ENCODE assay signal across 32 cellular contexts in the genomic region with DNA sequence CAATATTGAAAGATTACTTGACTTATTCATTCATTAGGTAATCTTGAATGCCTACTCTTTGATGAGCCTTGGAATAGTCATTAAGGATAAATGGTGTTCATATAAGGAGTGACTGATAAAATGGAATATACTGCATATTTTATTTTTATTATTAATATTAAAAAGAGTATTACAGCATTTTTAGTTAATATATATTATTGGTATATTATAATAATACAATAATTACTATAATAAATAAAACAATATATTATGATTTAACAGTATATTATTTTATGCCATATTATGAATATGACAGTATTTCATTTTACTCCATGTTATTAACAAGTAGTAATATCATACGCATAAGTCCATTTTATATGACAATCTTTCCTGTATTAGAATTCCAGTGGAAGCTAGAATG.
"Had no signal": no experiment of that assay in that cellular context is flagged by ENCODE, and none has a peak within 500 bp of the region (broad histone marks: within the 10 kb centered on the region; RNA-seq: fewer than 3 reads in every experiment).

No MANE protein-coding gene starts in this region.

- H3K4me3 ChIP-seq: adrenal gland, body of pancreas, colonic mucosa, esophagus squamous epithelium had no signal

- H3K36me3 ChIP-seq: adrenal gland, colonic mucosa, esophagus squamous epithelium, WERI-Rb-1 had no signal

- DNase-seq: activated CD4-positive, alpha-beta memory T cell treated with anti-CD3 and anti-CD28 coated beads for 36 hours; activated CD4-positive, alpha-beta T cell treated with anti-CD3 and anti-CD28 coated beads for 36 hours; activated CD4-positive, alpha-beta T cell treated with anti-CD3 and anti-CD28 coated beads, Interleukin-2, amount 10 ng/mL, durations not matched to agents 24 days and 14 days; activated CD4-positive, CD25-positive, alpha-beta regulatory T cell; activated CD4-positive, CD25-positive, alpha-beta regulatory T cell treated with anti-CD3 and anti-CD28 coated beads, Interleukin-2, amount 50 U/mL, for 72 hours; activated CD8-positive, alpha-beta memory T cell treated with anti-CD3 and anti-CD28 coated beads, Interleukin-2, amount 10 ng/mL, durations not matched to agents 7 days and 5 days; activated CD8-positive, alpha-beta memory T cell treated with anti-CD3 and anti-CD28 coated beads, Interleukin-2, amount 50 U/mL, for 4 hours; activated CD8-positive, alpha-beta T cell treated with anti-CD3 and anti-CD28 coated beads, Interleukin-2, amount 10 ng/mL, durations not matched to agents 7 days and 5 days; activated effector memory CD4-positive, alpha-beta T cell treated with anti-CD3 and anti-CD28 coated beads, Interleukin-2, amount 50 U/mL, for 16 hours; activated naive CD4-positive, alpha-beta T cell treated with anti-CD3 and anti-CD28 coated beads for 36 hours; activated naive CD8-positive, alpha-beta T cell treated with anti-CD3 and anti-CD28 coated beads for 36 hours; activated naive CD8-positive, alpha-beta T cell treated with anti-CD3 and anti-CD28 coated beads, Interleukin-2, amount 50 U/mL, for 24 hours; activated T-cell treated with anti-CD3 and anti-CD28 coated beads, Interleukin-2, amount 50 U/mL, for 1 hour; activated T-cell treated with anti-CD3 and anti-CD28 coated beads, Interleukin-2, amount 50 U/mL, for 48 hours; adrenal gland; amygdala; aorta; body of pancreas; caudate nucleus; colonic mucosa; effector CD8-positive, alpha-beta T cell; esophagus squamous epithelium; foreskin melanocyte; head of caudate nucleus; T-helper 1 cell; T-helper 17 cell; T1000; WERI-Rb-1 had no signal

- H3K9me3 ChIP-seq: body of pancreas, colonic mucosa, esophagus squamous epithelium had no signal

- H3K27me3 Mint-ChIP-seq: activated CD4-positive, alpha-beta memory T cell treated with anti-CD3 and anti-CD28 coated beads for 36 hours; activated CD4-positive, alpha-beta T cell treated with anti-CD3 and anti-CD28 coated beads for 36 hours; activated CD4-positive, alpha-beta T cell treated with anti-CD3 and anti-CD28 coated beads, Interleukin-2, amount 10 ng/mL, durations not matched to agents 24 days and 14 days; activated CD8-positive, alpha-beta memory T cell treated with anti-CD3 and anti-CD28 coated beads, Interleukin-2, amount 10 ng/mL, durations not matched to agents 7 days and 5 days; activated naive CD4-positive, alpha-beta T cell treated with anti-CD3 and anti-CD28 coated beads, Interleukin-2, amount 50 U/mL, for 24 hours; activated naive CD8-positive, alpha-beta T cell treated with anti-CD3 and anti-CD28 coated beads, Interleukin-2, amount 50 U/mL, for 24 hours; T-helper 17 cell had no signal

- H3K4me3 Mint-ChIP-seq: activated CD4-positive, alpha-beta memory T cell treated with anti-CD3 and anti-CD28 coated beads for 36 hours; activated CD4-positive, alpha-beta T cell treated with anti-CD3 and anti-CD28 coated beads for 36 hours; activated CD4-positive, alpha-beta T cell treated with anti-CD3 and anti-CD28 coated beads, Interleukin-2, amount 10 ng/mL, durations not matched to agents 24 days and 14 days; activated CD8-positive, alpha-beta memory T cell treated with anti-CD3 and anti-CD28 coated beads, Interleukin-2, amount 10 ng/mL, durations not matched to agents 7 days and 5 days; activated CD8-positive, alpha-beta T cell treated with anti-CD3 and anti-CD28 coated beads, Interleukin-2, amount 10 ng/mL, durations not matched to agents 7 days and 5 days; activated naive CD4-positive, alpha-beta T cell treated with anti-CD3 and anti-CD28 coated beads for 36 hours; activated naive CD4-positive, alpha-beta T cell treated with anti-CD3 and anti-CD28 coated beads, Interleukin-2, amount 50 U/mL, for 24 hours; activated naive CD8-positive, alpha-beta T cell treated with anti-CD3 and anti-CD28 coated beads for 36 hours; activated naive CD8-positive, alpha-beta T cell treated with anti-CD3 and anti-CD28 coated beads, Interleukin-2, amount 50 U/mL, for 24 hours; activated T-helper 1 cell treated with anti-CD3 and anti-CD28 coated beads, Interleukin-12 subunit alpha, Interleukin-12 subunit beta, Interleukin-2, Interleukin-4 antibody, amounts not matched to agents 30 ng/mL and 10 ng/mL and 1 ng/mL, durations not matched to agents 14 hours and 24 hours and 36 hours; T-helper 17 cell; T-helper 2 cell treated with Interferon-gamma antibody and Interleukin-4, amounts not matched to agents 5 μg/mL and 100 μg/mL, for 36 hours had no signal

- H3K4me1 ChIP-seq: adrenal gland, body of pancreas, colonic mucosa, esophagus squamous epithelium had no signal

- H3K36me3 Mint-ChIP-seq: activated CD4-positive, alpha-beta memory T cell treated with anti-CD3 and anti-CD28 coated beads for 36 hours; activated CD8-positive, alpha-beta memory T cell treated with anti-CD3 and anti-CD28 coated beads, Interleukin-2, amount 10 ng/mL, durations not matched to agents 7 days and 5 days; activated naive CD4-positive, alpha-beta T cell treated with anti-CD3 and anti-CD28 coated beads, Interleukin-2, amount 50 U/mL, for 24 hours; activated naive CD8-positive, alpha-beta T cell treated with anti-CD3 and anti-CD28 coated beads for 36 hours had no signal

- H3K9me3 Mint-ChIP-seq: activated CD4-positive, alpha-beta memory T cell treated with anti-CD3 and anti-CD28 coated beads for 36 hours; activated CD4-positive, alpha-beta T cell treated with anti-CD3 and anti-CD28 coated beads, Interleukin-2, amount 10 ng/mL, durations not matched to agents 24 days and 14 days; activated naive CD4-positive, alpha-beta T cell treated with anti-CD3 and anti-CD28 coated beads for 36 hours; activated naive CD4-positive, alpha-beta T cell treated with anti-CD3 and anti-CD28 coated beads, Interleukin-2, amount 50 U/mL, for 24 hours; activated T-helper 1 cell treated with anti-CD3 and anti-CD28 coated beads, Interleukin-12 subunit alpha, Interleukin-12 subunit beta, Interleukin-2, Interleukin-4 antibody, amounts not matched to agents 30 ng/mL and 10 ng/mL and 1 ng/mL, durations not matched to agents 14 hours and 24 hours and 36 hours; activated T-helper 2 cell treated with anti-CD3 and anti-CD28 coated beads, Interferon-gamma antibody, Interleukin-2, Interleukin-4, amounts not matched to agents 10 μg/mL and 5 μg/mL and 100 μg/mL, durations not matched to agents 14 hours and 24 hours and 36 hours; T-helper 2 cell treated with Interferon-gamma antibody and Interleukin-4, amounts not matched to agents 5 μg/mL and 100 μg/mL, for 36 hours had no signal

- H3K27ac ChIP-seq: adrenal gland, body of pancreas, colonic mucosa, esophagus squamous epithelium, WERI-Rb-1 had no signal

- ATAC-seq: activated CD4-positive, alpha-beta T cell treated with anti-CD3 and anti-CD28 coated beads for 36 hours; activated CD8-positive, alpha-beta memory T cell treated with anti-CD3 and anti-CD28 coated beads, Interleukin-2, amount 10 ng/mL, durations not matched to agents 7 days and 5 days; activated CD8-positive, alpha-beta T cell treated with anti-CD3 and anti-CD28 coated beads, Interleukin-2, amount 10 ng/mL, durations not matched to agents 7 days and 5 days; activated naive CD8-positive, alpha-beta T cell treated with anti-CD3 and anti-CD28 coated beads, Interleukin-2, amount 50 U/mL, for 24 hours; body of pancreas; T-helper 17 cell had no signal

- H3K4me1 Mint-ChIP-seq: activated CD4-positive, alpha-beta T cell treated with anti-CD3 and anti-CD28 coated beads for 36 hours; activated CD4-positive, alpha-beta T cell treated with anti-CD3 and anti-CD28 coated beads, Interleukin-2, amount 10 ng/mL, durations not matched to agents 24 days and 14 days; activated CD8-positive, alpha-beta memory T cell treated with anti-CD3 and anti-CD28 coated beads, Interleukin-2, amount 10 ng/mL, durations not matched to agents 7 days and 5 days; activated naive CD4-positive, alpha-beta T cell treated with anti-CD3 and anti-CD28 coated beads, Interleukin-2, amount 50 U/mL, for 24 hours; activated naive CD8-positive, alpha-beta T cell treated with anti-CD3 and anti-CD28 coated beads for 36 hours; activated naive CD8-positive, alpha-beta T cell treated with anti-CD3 and anti-CD28 coated beads, Interleukin-2, amount 50 U/mL, for 24 hours; T-helper 17 cell had no signal

- H3K27ac Mint-ChIP-seq: activated CD4-positive, alpha-beta memory T cell treated with anti-CD3 and anti-CD28 coated beads for 36 hours; activated CD4-positive, alpha-beta T cell treated with anti-CD3 and anti-CD28 coated beads for 36 hours; activated CD4-positive, alpha-beta T cell treated with anti-CD3 and anti-CD28 coated beads, Interleukin-2, amount 10 ng/mL, durations not matched to agents 24 days and 14 days; activated CD8-positive, alpha-beta memory T cell treated with anti-CD3 and anti-CD28 coated beads, Interleukin-2, amount 10 ng/mL, durations not matched to agents 7 days and 5 days; activated CD8-positive, alpha-beta T cell treated with anti-CD3 and anti-CD28 coated beads, Interleukin-2, amount 10 ng/mL, durations not matched to agents 7 days and 5 days; activated naive CD4-positive, alpha-beta T cell treated with anti-CD3 and anti-CD28 coated beads for 36 hours; activated naive CD4-positive, alpha-beta T cell treated with anti-CD3 and anti-CD28 coated beads, Interleukin-2, amount 50 U/mL, for 24 hours; activated naive CD8-positive, alpha-beta T cell treated with anti-CD3 and anti-CD28 coated beads for 36 hours; activated naive CD8-positive, alpha-beta T cell treated with anti-CD3 and anti-CD28 coated beads, Interleukin-2, amount 50 U/mL, for 24 hours; activated T-helper 1 cell treated with anti-CD3 and anti-CD28 coated beads, Interleukin-12 subunit alpha, Interleukin-12 subunit beta, Interleukin-2, Interleukin-4 antibody, amounts not matched to agents 30 ng/mL and 10 ng/mL and 1 ng/mL, durations not matched to agents 14 hours and 24 hours and 36 hours; activated T-helper 2 cell treated with anti-CD3 and anti-CD28 coated beads, Interferon-gamma antibody, Interleukin-2, Interleukin-4, amounts not matched to agents 10 μg/mL and 5 μg/mL and 100 μg/mL, durations not matched to agents 14 hours and 24 hours and 36 hours; T-helper 17 cell; T-helper 2 cell treated with Interferon-gamma antibody and Interleukin-4, amounts not matched to agents 5 μg/mL and 100 μg/mL, for 36 hours had no signal
